ENCODE assay signal across 23 cellular contexts in the genomic region with DNA sequence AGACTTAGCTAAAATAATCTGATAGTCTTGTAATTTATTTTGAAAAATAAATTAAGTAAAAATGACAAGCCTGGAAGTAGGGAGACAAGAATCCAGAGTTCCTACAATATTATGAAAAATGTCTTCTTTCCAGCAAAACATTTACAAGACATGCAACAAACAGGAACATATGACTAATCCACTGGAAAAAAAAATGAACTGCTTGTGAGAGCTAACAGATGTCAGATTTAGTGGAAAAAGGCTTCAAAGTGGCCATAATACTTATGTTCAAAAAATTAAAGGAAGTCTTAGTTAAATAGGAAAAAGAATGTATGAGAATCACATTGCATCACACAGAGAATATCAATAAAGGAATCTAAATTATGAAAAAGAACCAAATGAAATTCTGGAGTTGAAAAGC.
DNase-seq lines count a peak whose midpoint lies in the region; ATAC-seq, FAIRE-seq and TF ChIP-seq lines count a peak whose summit lies in the region.
"Had no signal": no experiment of that assay in that cellular context is flagged by ENCODE, and none has a peak within 500 bp of the region (broad histone marks: within the 10 kb centered on the region; RNA-seq: fewer than 3 reads in every experiment).

No MANE protein-coding gene starts in this region.

- no peak overlapping the region for H3K4me3 ChIP-seq in cardiac fibroblast (replicated peaks in 1 of 2; ENCODE audit: low read depth in 2 of 2, low read length in 2 of 2)
- no peak overlapping the region for H3K4me3 ChIP-seq in fibroblast of pulmonary artery (replicated peaks; ENCODE audit: low read depth, low read length)
- no peak overlapping the region for H3K4me3 ChIP-seq in SJCRH30
- H3K4me3 ChIP-seq in esophagus muscularis mucosa: no peak overlapping the region
- H3K4me3 ChIP-seq: A549, HAP-1, SK-N-MC had no signal

- H3K9me3 ChIP-seq in SJCRH30 (replicated peaks): no peaks in the 10 kb centered on the region
- H3K9me3 ChIP-seq in esophagus muscularis mucosa: peaks cover 0 to 3% (median 0%) of the 10 kb centered on the region in 4 donors
- H3K9me3 ChIP-seq: A549, HAP-1 had no signal

- H3K27me3 ChIP-seq in SJCRH30 (no peaks in the 10 kb centered on the region), foreskin keratinocyte (no peaks in the 10 kb centered on the region), esophagus muscularis mucosa (no peaks in the 10 kb centered on the region)

- no peaks in the 10 kb centered on the region for H3K4me1 ChIP-seq in SJCRH30
- H3K4me1 ChIP-seq in foreskin keratinocyte: no peaks in the 10 kb centered on the region
- H3K4me1 ChIP-seq in esophagus muscularis mucosa: no peaks in the 10 kb centered on the region
- H3K4me1 ChIP-seq: A549, HAP-1 had no signal

- no peak for TF ChIP-seq POLR2A in esophagus muscularis mucosa (IDR thresholded peaks at IDR 0.05; ENCODE audit: low read depth)

- TF ChIP-seq CTCF in cardiac fibroblast (IDR thresholded peaks at IDR 0.05; ENCODE audit: low read depth, low read length) (no peak), fibroblast of pulmonary artery (IDR thresholded peaks at IDR 0.05; ENCODE audit: low read length, missing control alignments) (no peak), foreskin keratinocyte (conservative IDR thresholded peaks at IDR 0.05) (no peak), esophagus muscularis mucosa (IDR thresholded peaks at IDR 0.05) (no peak)

- H3K36me3 ChIP-seq in SJCRH30 (no peaks in the 10 kb centered on the region), esophagus muscularis mucosa (no peaks in the 10 kb centered on the region)
- H3K36me3 ChIP-seq: HAP-1 had no signal

- intact Hi-C loops in esophagus muscularis mucosa (cut with DNase I): no loop called here

- H3K27ac ChIP-seq in SJCRH30 (no peak overlapping the region), foreskin keratinocyte (no peak overlapping the region), esophagus muscularis mucosa (replicated peaks in 1 of 4) (no peak overlapping the region)
- H3K27ac ChIP-seq: A549, C4-2B, HL-60 had no signal

- FAIRE-seq in G401.6 (lab: Jason Lieb, UNC): peak; percentile 52
- FAIRE-seq: A549, D721Med, HTR-8/SVneo, RCC 7860 had no signal

- TF ChIP-seq EP300 in esophagus muscularis mucosa (IDR thresholded peaks at IDR 0.05): no peak

- DNase-seq in cardiac fibroblast (ENCODE audit: low read depth in 2 of 2) (peak; percentile 28 to 44), fibroblast of pulmonary artery (ENCODE audit: low read depth) (peak; percentile 49), stromal cell of bone marrow (ENCODE audit: low read depth) (peak; percentile 31), SJCRH30 (no peak), foreskin keratinocyte (no peak), esophagus muscularis mucosa (ENCODE audit: extremely low spot score) (no peak)
- DNase-seq: Karpas-422, NCI-H1048, NCI-H146, NCI-H2081, NCI-H2171 treated with DMSO at 0.1 percent for 48 hours, NCI-H446 treated with DMSO at 0.1 percent for 48 hours, NCI-H774, Right ventricle myocardium superior had no signal

- no peak for ATAC-seq in foreskin keratinocyte
- ATAC-seq: A549 had no signal

Comparison
In these comparisons a context has a peak if more than half of its experiments do, and no peak if none do; other contexts are left out.
1. DNase-seq: peak in cardiac fibroblast (2 of 2), fibroblast of pulmonary artery (single experiment) and stromal cell of bone marrow (single experiment); none in SJCRH30 (0 of 2), foreskin keratinocyte (0 of 2) and esophagus muscularis mucosa (single experiment).